In the genomic region with DNA sequence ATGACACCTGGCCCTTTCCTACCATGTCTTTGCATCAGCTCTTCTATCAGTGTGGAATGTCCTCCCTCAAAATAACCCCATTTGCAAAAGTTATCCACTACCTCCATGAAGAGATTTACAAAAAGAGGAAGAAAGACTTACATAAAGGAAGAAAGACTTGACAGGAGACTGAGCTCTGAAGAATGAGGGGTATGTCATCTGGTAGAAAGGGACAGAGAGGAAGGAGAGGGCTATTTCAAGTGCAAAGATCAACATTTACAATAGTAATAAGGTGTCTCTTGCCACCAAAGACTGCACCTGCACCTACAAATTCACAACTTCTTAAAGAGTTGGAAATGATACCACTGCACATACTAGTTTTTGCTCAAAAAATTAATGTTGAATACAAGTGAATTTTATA, we compare ENCODE assay signal across 20 cellular contexts.
"Had no signal": no experiment of that assay in that cellular context is flagged by ENCODE, and none has a peak within 500 bp of the region (broad histone marks: within the 10 kb centered on the region; RNA-seq: fewer than 3 reads in every experiment).

No MANE protein-coding gene starts in this region.

- ATAC-seq: activated T-helper 17 cell treated with anti-CD3 and anti-CD28 coated beads, Interleukin-2, amount 50 U/mL, for 72 hours; heart right ventricle; left lung; stimulated activated naive CD8-positive, alpha-beta T cell treated with anti-CD3 and anti-CD28 coated beads, Interleukin-15, Interleukin-2, amounts not matched to agents 100 U/mL and 50 U/mL, for 24 hours had no signal

- H3K4me3 ChIP-seq: adrenal gland, left lung, ovary, suprapubic skin had no signal

- DNase-seq: activated B cell treated with CpG ODN at 0.5 μM for 24 hours; activated CD4-positive, alpha-beta T cell treated with anti-CD3 and anti-CD28 coated beads, Interleukin-2, amount 50 U/mL, for 1 hour; activated naive CD4-positive, alpha-beta T cell treated with anti-CD3 and anti-CD28 coated beads, Interleukin-2, amount 50 U/mL, for 16 hours; activated T-cell treated with anti-CD3 and anti-CD28 coated beads for 4 hours; adrenal gland; caudate nucleus; cortex of kidney; effector CD8-positive, alpha-beta T cell; foreskin melanocyte; heart right ventricle; islet precursor cell; left lung; nephron progenitor cell; ovary; stimulated activated CD4-positive, alpha-beta T cell treated with anti-CD3 and anti-CD28 coated beads, Interleukin-4, amount 100 ng/mL, for 1 hour; stimulated activated CD8-positive, alpha-beta memory T cell treated with anti-CD3 and anti-CD28 coated beads, Interleukin-4, amount 100 ng/mL, for 48 hours; stimulated activated naive CD8-positive, alpha-beta T cell treated with anti-CD3 and anti-CD28 coated beads, Interleukin-15, Interleukin-2, amounts not matched to agents 100 U/mL and 50 U/mL, for 24 hours had no signal

- H3K9me3 ChIP-seq: adrenal gland, heart right ventricle, left lung, ovary, suprapubic skin had no signal

- H3K4me1 ChIP-seq: suprapubic skin had no signal

- H3K4me1 Mint-ChIP-seq: activated T-helper 17 cell treated with anti-CD3 and anti-CD28 coated beads, Interleukin-2, amount 50 U/mL, for 72 hours had no signal

- H3K27ac Mint-ChIP-seq: activated B cell treated with CpG ODN at 0.5 μM for 24 hours; activated T-helper 17 cell treated with anti-CD3 and anti-CD28 coated beads, Interleukin-2, amount 50 U/mL, for 72 hours; nephron progenitor cell; type B pancreatic cell had no signal

- H3K27me3 ChIP-seq: adrenal gland, heart right ventricle, left lung, ovary, suprapubic skin had no signal

- H3K9me3 Mint-ChIP-seq: activated B cell treated with CpG ODN at 0.5 μM for 24 hours; activated T-helper 17 cell treated with anti-CD3 and anti-CD28 coated beads, Interleukin-2, amount 50 U/mL, for 72 hours; nephron progenitor cell; type B pancreatic cell had no signal

- H3K27me3 Mint-ChIP-seq: type B pancreatic cell had no signal

- H3K36me3 ChIP-seq: adrenal gland, heart right ventricle, left lung, ovary, suprapubic skin had no signal

- H3K27ac ChIP-seq: adrenal gland, heart right ventricle, left lung, ovary, suprapubic skin had no signal

- H3K4me3 Mint-ChIP-seq: activated B cell treated with CpG ODN at 0.5 μM for 24 hours; activated T-helper 17 cell treated with anti-CD3 and anti-CD28 coated beads, Interleukin-2, amount 50 U/mL, for 72 hours; nephron progenitor cell; type B pancreatic cell had no signal
